24 cellular contexts compared by ENCODE assay signal in the genomic region with DNA sequence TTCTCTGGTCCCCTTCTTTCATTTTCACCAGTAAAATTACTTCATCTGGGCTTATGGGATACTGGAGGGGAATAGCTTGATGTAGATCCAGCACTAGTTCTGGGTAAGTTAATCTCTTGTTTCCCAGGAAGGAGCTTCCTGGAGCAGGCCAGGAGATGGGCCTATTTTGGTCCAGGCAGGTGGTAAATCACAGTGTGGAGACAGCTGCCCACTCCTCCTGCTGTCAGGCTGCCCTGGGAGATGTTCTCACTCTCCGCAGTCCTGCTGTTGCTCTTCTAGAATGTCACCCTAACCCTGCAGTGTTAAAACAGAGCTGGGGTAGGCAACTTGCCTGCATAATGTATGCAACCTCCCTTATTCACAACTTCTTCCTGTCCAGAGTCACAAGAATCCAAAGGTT.
DNase-seq lines count a peak whose midpoint lies in the region; ATAC-seq, FAIRE-seq and TF ChIP-seq lines count a peak whose summit lies in the region.
"Had no signal": no experiment of that assay in that cellular context is flagged by ENCODE, and none has a peak within 500 bp of the region (broad histone marks: within the 10 kb centered on the region; RNA-seq: fewer than 3 reads in every experiment).

No MANE protein-coding gene starts in this region.

- H3K27me3 ChIP-seq in gastrocnemius medialis (no peaks in the 10 kb centered on the region), uterus (no peaks in the 10 kb centered on the region)
- H3K27me3 ChIP-seq: BLaER1 treated with 17β-estradiol and CSF1 and Interleukin-3, amounts not matched to agents 10 nM and 100 nM had no signal

- no peak overlapping the region for H3K27ac Mint-ChIP-seq in natural killer cell treated with Interleukin-12 subunit alpha and Interleukin-12 subunit beta and Interleukin-15 and Interleukin-18, amount 100 ng/mL, for 72 hours
- no peak overlapping the region for H3K27ac Mint-ChIP-seq in natural killer cell
- H3K27ac Mint-ChIP-seq: B cell; CD4-positive, alpha-beta T cell; CD8-positive, alpha-beta T cell had no signal

- H3K9me3 Mint-ChIP-seq in natural killer cell treated with Interleukin-12 subunit alpha and Interleukin-12 subunit beta and Interleukin-15 and Interleukin-18, amount 100 ng/mL, for 72 hours: no peaks in the 10 kb centered on the region
- H3K9me3 Mint-ChIP-seq in natural killer cell: no peaks in the 10 kb centered on the region
- H3K9me3 Mint-ChIP-seq: CD4-positive, alpha-beta T cell; CD8-positive, alpha-beta T cell had no signal

- no peaks in the 10 kb centered on the region for H3K36me3 ChIP-seq in gastrocnemius medialis
- H3K36me3 ChIP-seq in uterus: no peaks in the 10 kb centered on the region
- no peaks in the 10 kb centered on the region for H3K36me3 ChIP-seq in kidney (ENCODE audit: control insufficient read depth in 1 of 2, insufficient read depth in 2 of 2, low read length in 2 of 2)
- H3K36me3 ChIP-seq: BLaER1 treated with 17β-estradiol and CSF1 and Interleukin-3, amounts not matched to agents 10 nM and 100 nM had no signal

- no peak overlapping the region for H3K4me3 Mint-ChIP-seq in natural killer cell treated with Interleukin-12 subunit alpha and Interleukin-12 subunit beta and Interleukin-15 and Interleukin-18, amount 100 ng/mL, for 72 hours
- no peak overlapping the region for H3K4me3 Mint-ChIP-seq in natural killer cell
- H3K4me3 Mint-ChIP-seq: B cell; CD4-positive, alpha-beta T cell; CD8-positive, alpha-beta T cell had no signal

- in situ Hi-C loops in gastrocnemius medialis (cut with MboI; ENCODE audit: low sequenced_read_pairs in 4 of 4): no loop called here

- DNase-seq in natural killer cell treated with Interleukin-12 subunit alpha and Interleukin-12 subunit beta and Interleukin-15 and Interleukin-18, amount 100 ng/mL, for 72 hours (ENCODE audit: low spot score): peak; percentile 32
- DNase-seq in natural killer cell: no peak
- DNase-seq in myocyte (ENCODE audit: low read depth): peak; percentile 81
- peak; percentile 40 to 49 for DNase-seq in gastrocnemius medialis
- DNase-seq in uterus: peak; percentile 39 to 44
- no peak for DNase-seq in left cardiac atrium
- no peak for DNase-seq in kidney
- DNase-seq in NCI-H2227 (lab: John Stamatoyannopoulos, UW; ENCODE audit: unreplicated experiment): no peak
- DNase-seq: AML-193; Caco-2; Calu3; CD4-positive, alpha-beta T cell; CD8-positive, alpha-beta T cell; DMS79 treated with DMSO at 0.1 percent for 48 hours; GF-D8 had no signal

- intact Hi-C loops in natural killer cell (cut with micrococcal nuclease) (no loop called here), gastrocnemius medialis (cut with DNase I; ENCODE audit: low total_unique reads) (no loop called here), uterus (cut with DNase I; ENCODE audit: low total_unique reads) (no loop called here), left cardiac atrium (cut with DNase I) (no loop called here), kidney (cut with DNase I) (no loop called here)

- TF ChIP-seq POLR2A in gastrocnemius medialis (IDR thresholded peaks at IDR 0.05) (no peak), uterus (IDR thresholded peaks at IDR 0.05) (no peak)

- no peaks in the 10 kb centered on the region for H3K4me1 Mint-ChIP-seq in natural killer cell treated with Interleukin-12 subunit alpha and Interleukin-12 subunit beta and Interleukin-15 and Interleukin-18, amount 100 ng/mL, for 72 hours (ENCODE audit: low read depth in 2 of 2)
- no peaks in the 10 kb centered on the region for H3K4me1 Mint-ChIP-seq in natural killer cell
- H3K4me1 Mint-ChIP-seq: B cell had no signal

- H3K4me3 ChIP-seq in gastrocnemius medialis (no peak overlapping the region), uterus (no peak overlapping the region), kidney (ENCODE audit: low read length in 2 of 2) (no peak overlapping the region)
- H3K4me3 ChIP-seq: A549; BLaER1 treated with 17β-estradiol and CSF1 and Interleukin-3, amounts not matched to agents 10 nM and 100 nM had no signal

- H3K27me3 Mint-ChIP-seq in natural killer cell treated with Interleukin-12 subunit alpha and Interleukin-12 subunit beta and Interleukin-15 and Interleukin-18, amount 100 ng/mL, for 72 hours: peaks cover 21 to 25% of the 10 kb centered on the region in 2 donors
- H3K27me3 Mint-ChIP-seq in natural killer cell (ENCODE audit: low read depth in 2 of 2): peaks cover 10 to 25% of the 10 kb centered on the region in 2 donors

- ATAC-seq in natural killer cell treated with Interleukin-12 subunit alpha and Interleukin-12 subunit beta and Interleukin-15 and Interleukin-18, amount 100 ng/mL, for 72 hours: no peak
- ATAC-seq in natural killer cell (no peak), gastrocnemius medialis (peak; percentile 79 to 86), left cardiac atrium (no peak)
- ATAC-seq: A549; CD8-positive, alpha-beta T cell had no signal

- H3K4me1 ChIP-seq in gastrocnemius medialis: peaks cover 0 to 19% of the 10 kb centered on the region in 2 donors
- no peaks in the 10 kb centered on the region for H3K4me1 ChIP-seq in uterus
- H3K4me1 ChIP-seq in kidney (ENCODE audit: control insufficient read depth in 1 of 2, insufficient read depth in 1 of 2, low read depth in 1 of 2, low read length in 2 of 2): no peaks in the 10 kb centered on the region
- H3K4me1 ChIP-seq: BLaER1 treated with 17β-estradiol and CSF1 and Interleukin-3, amounts not matched to agents 10 nM and 100 nM; Caco-2 had no signal

- TF ChIP-seq CTCF in natural killer cell (IDR thresholded peaks at IDR 0.05) (no peak), gastrocnemius medialis (IDR thresholded peaks at IDR 0.05 in 4 of 5, conservative IDR thresholded peaks at IDR 0.05 in 1 of 5) (no peak), uterus (IDR thresholded peaks at IDR 0.05) (no peak), kidney (IDR thresholded peaks at IDR 0.05; ENCODE audit: borderline replicate concordance, extremely low read depth, insufficient read depth) (no peak)

- H3K9me3 ChIP-seq in gastrocnemius medialis (no peaks in the 10 kb centered on the region), uterus (no peaks in the 10 kb centered on the region), kidney (ENCODE audit: control insufficient read depth in 1 of 2, low read length in 2 of 2) (no peaks in the 10 kb centered on the region)
- H3K9me3 ChIP-seq: A549; BLaER1 treated with 17β-estradiol and CSF1 and Interleukin-3, amounts not matched to agents 10 nM and 100 nM; Caco-2 had no signal

- no peak overlapping the region for H3K9ac ChIP-seq in kidney (ENCODE audit: low read length in 2 of 2)
- H3K9ac ChIP-seq: BLaER1 treated with 17β-estradiol and CSF1 and Interleukin-3, amounts not matched to agents 10 nM and 100 nM had no signal

- H3K36me3 Mint-ChIP-seq in natural killer cell treated with Interleukin-12 subunit alpha and Interleukin-12 subunit beta and Interleukin-15 and Interleukin-18, amount 100 ng/mL, for 72 hours: no peaks in the 10 kb centered on the region
- no peaks in the 10 kb centered on the region for H3K36me3 Mint-ChIP-seq in natural killer cell
- H3K36me3 Mint-ChIP-seq: CD8-positive, alpha-beta T cell had no signal

- FAIRE-seq in kidney (lab: Jason Lieb, UNC): no peak
- FAIRE-seq: A549, D721Med, G401.6, GM12891, GM19239 had no signal

- peak overlapping the region in 2 of 4 donors; percentile 7 to 17 for H3K27ac ChIP-seq in gastrocnemius medialis
- no peak overlapping the region for H3K27ac ChIP-seq in uterus
- no peak overlapping the region for H3K27ac ChIP-seq in kidney (ENCODE audit: low read depth in 2 of 2, low read length in 2 of 2)
- H3K27ac ChIP-seq: 22Rv1; A549; BLaER1 treated with 17β-estradiol and CSF1 and Interleukin-3, amounts not matched to agents 10 nM and 100 nM; C4-2B had no signal

Comparison
In these comparisons a context has a peak if more than half of its experiments do, and no peak if none do; other contexts are left out.
1. DNase-seq: peak in natural killer cell treated with Interleukin-12 subunit alpha and Interleukin-12 subunit beta and Interleukin-15 and Interleukin-18, amount 100 ng/mL, for 72 hours (single experiment), myocyte (single experiment), gastrocnemius medialis (2 of 2) and uterus (2 of 2); none in natural killer cell (single experiment), left cardiac atrium (single experiment), kidney (single experiment) and NCI-H2227 (single experiment).
2. ATAC-seq: peak in gastrocnemius medialis (2 of 2); none in natural killer cell treated with Interleukin-12 subunit alpha and Interleukin-12 subunit beta and Interleukin-15 and Interleukin-18, amount 100 ng/mL, for 72 hours (0 of 2), natural killer cell (0 of 3) and left cardiac atrium (0 of 2).